18 cellular contexts compared by ENCODE assay signal in genomic region chr9:16659096-16659495, GRCh38.
"Had no signal": no experiment of that assay in that cellular context is flagged by ENCODE, and none has a peak within 500 bp of the region (broad histone marks: within the 10 kb centered on the region; RNA-seq: fewer than 3 reads in every experiment).

No MANE protein-coding gene starts in this region.

- DNase-seq: natural killer cell; occipital lobe; ovary; psoas muscle; right cardiac atrium; right lobe of liver; sigmoid colon; small intestine; stimulated activated CD4-positive, alpha-beta T cell treated with anti-CD3 and anti-CD28 coated beads, Interleukin-15, amount 100 ng/mL, for 24 hours; stimulated activated CD4-positive, alpha-beta T cell treated with anti-CD3 and anti-CD28 coated beads, Interleukin-2, amount 100 ng/mL, for 24 hours; stimulated activated CD4-positive, alpha-beta T cell treated with anti-CD3 and anti-CD28 coated beads, Interleukin-2, amount 100 ng/mL, for 48 hours; stimulated activated CD4-positive, alpha-beta T cell treated with anti-CD3 and anti-CD28 coated beads, Interleukin-4, amount 100 ng/mL, for 24 hours; stimulated activated naive B cell treated with anti-CD40 and anti-IgM and Interleukin-4, amounts not matched to agents 10 μg/mL and 1 μg/mL and 100 μg/mL, for 72 hours; stimulated activated naive CD4-positive, alpha-beta T cell treated with Interleukin-2 at 50 U/mL for 16 hours; stomach; thyroid gland; upper lobe of right lung; uterus had no signal
